1 cellular context compared by ENCODE assay signal in the genomic region with DNA sequence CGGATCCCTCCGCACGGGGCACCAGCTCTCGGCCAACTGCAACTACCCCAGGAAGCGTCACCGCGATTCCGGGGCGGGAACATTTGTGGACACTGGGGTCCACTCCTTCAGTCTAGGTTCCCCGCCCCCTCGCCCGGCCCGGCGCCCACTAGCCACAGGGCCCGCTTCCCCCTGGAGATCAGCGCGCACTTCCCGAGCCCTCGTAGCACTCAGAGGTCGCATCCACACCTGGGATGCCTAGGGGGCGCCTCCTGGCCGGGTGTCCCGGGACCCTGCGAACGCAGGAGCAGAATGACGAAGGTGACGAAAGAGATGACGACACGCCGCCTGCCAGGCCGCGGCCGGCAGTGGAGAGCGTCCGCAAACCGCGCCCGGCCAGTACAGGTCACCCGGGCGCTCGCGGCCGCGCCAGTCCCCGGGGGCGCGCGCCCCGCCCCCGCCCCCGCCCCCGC.
TF ChIP-seq lines count a peak whose summit lies in the region.

No MANE protein-coding gene starts in this region.

TF ChIP-seq in GM12878, 131 proteins besides CTCF, POLR2A, EP300 and RAD21 (continued from another document):
- TF ChIP-seq, protein P1, sequence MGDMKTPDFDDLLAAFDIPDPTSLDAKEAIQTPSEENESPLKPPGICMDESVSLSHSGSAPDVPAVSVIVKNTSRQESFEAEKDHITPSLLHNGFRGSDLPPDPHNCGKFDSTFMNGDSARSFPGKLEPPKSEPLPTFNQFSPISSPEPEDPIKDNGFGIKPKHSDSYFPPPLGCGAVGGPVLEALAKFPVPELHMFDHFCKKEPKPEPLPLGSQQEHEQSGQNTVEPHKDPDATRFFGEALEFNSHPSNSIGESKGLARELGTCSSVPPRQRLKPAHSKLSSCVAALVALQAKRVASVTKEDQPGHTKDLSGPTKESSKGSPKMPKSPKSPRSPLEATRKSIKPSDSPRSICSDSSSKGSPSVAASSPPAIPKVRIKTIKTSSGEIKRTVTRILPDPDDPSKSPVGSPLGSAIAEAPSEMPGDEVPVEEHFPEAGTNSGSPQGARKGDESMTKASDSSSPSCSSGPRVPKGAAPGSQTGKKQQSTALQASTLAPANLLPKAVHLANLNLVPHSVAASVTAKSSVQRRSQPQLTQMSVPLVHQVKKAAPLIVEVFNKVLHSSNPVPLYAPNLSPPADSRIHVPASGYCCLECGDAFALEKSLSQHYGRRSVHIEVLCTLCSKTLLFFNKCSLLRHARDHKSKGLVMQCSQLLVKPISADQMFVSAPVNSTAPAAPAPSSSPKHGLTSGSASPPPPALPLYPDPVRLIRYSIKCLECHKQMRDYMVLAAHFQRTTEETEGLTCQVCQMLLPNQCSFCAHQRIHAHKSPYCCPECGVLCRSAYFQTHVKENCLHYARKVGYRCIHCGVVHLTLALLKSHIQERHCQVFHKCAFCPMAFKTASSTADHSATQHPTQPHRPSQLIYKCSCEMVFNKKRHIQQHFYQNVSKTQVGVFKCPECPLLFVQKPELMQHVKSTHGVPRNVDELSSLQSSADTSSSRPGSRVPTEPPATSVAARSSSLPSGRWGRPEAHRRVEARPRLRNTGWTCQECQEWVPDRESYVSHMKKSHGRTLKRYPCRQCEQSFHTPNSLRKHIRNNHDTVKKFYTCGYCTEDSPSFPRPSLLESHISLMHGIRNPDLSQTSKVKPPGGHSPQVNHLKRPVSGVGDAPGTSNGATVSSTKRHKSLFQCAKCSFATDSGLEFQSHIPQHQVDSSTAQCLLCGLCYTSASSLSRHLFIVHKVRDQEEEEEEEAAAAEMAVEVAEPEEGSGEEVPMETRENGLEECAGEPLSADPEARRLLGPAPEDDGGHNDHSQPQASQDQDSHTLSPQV (IDR thresholded peaks at IDR 0.05): no peak
- TF ChIP-seq RELA (IDR thresholded peaks at IDR 0.05; ENCODE audit: borderline replicate concordance, partially characterized antibody) (no peak), RUNX3 (IDR thresholded peaks at IDR 0.05; ENCODE audit: low read length) (peak; percentile 53; the same call in 1 of the 2 replicates), FOXM1 (IDR thresholded peaks at IDR 0.05; ENCODE audit: low read depth, low read length) (no peak), ZSCAN29 (IDR thresholded peaks at IDR 0.05) (no peak), ZNF217 (IDR thresholded peaks at IDR 0.05) (0 out of 2 replicates have a peak, but pooled peaks have one; percentile 49), ZNF384 (IDR thresholded peaks at IDR 0.05; ENCODE audit: borderline replicate concordance, low read depth, low read length) (no peak), ZNF24 (IDR thresholded peaks at IDR 0.05) (peak; percentile 39; the same call in 1 of the 2 replicates), NR2C1 (IDR thresholded peaks at IDR 0.05) (no peak), ATF7 (IDR thresholded peaks at IDR 0.05; ENCODE audit: low read depth) (peak; percentile 47; the same call in 1 of the 2 replicates), IRF4 (IDR thresholded peaks at IDR 0.05; ENCODE audit: low read depth, low read length) (no peak), TBL1XR1 (IDR thresholded peaks at IDR 0.05; ENCODE audit: low read depth, low read length) (0 out of 2 replicates have a peak, but pooled peaks have one; percentile 16), POU2F2 (IDR thresholded peaks at IDR 0.05; ENCODE audit: borderline replicate concordance, low read depth, low read length) (no peak), SUZ12 (IDR thresholded peaks at IDR 0.05; ENCODE audit: unreplicated experiment) (no peak), JUNB (IDR thresholded peaks at IDR 0.05) (no peak), POLR2AphosphoS2 (IDR thresholded peaks at IDR 0.05; ENCODE audit: low read depth, low read length) (no peak), EZH2 (IDR thresholded peaks at IDR 0.05; ENCODE audit: borderline replicate concordance, control insufficient read depth, low read depth, low read length) (no peak), WRNIP1 (IDR thresholded peaks at IDR 0.05; ENCODE audit: borderline replicate concordance, low read depth, low read length) (no peak)
- TF ChIP-seq, protein P2, sequence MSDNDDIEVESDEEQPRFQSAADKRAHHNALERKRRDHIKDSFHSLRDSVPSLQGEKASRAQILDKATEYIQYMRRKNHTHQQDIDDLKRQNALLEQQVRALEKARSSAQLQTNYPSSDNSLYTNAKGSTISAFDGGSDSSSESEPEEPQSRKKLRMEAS (IDR thresholded peaks at IDR 0.05; ENCODE audit: low read depth, low read length): 0 out of 2 replicates have a peak, but pooled peaks have one; percentile 35
- TF ChIP-seq, protein P3, sequence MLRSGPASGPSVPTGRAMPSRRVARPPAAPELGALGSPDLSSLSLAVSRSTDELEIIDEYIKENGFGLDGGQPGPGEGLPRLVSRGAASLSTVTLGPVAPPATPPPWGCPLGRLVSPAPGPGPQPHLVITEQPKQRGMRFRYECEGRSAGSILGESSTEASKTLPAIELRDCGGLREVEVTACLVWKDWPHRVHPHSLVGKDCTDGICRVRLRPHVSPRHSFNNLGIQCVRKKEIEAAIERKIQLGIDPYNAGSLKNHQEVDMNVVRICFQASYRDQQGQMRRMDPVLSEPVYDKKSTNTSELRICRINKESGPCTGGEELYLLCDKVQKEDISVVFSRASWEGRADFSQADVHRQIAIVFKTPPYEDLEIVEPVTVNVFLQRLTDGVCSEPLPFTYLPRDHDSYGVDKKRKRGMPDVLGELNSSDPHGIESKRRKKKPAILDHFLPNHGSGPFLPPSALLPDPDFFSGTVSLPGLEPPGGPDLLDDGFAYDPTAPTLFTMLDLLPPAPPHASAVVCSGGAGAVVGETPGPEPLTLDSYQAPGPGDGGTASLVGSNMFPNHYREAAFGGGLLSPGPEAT (IDR thresholded peaks at IDR 0.05; ENCODE audit: low read depth): no peak
- TF ChIP-seq, protein P4, sequence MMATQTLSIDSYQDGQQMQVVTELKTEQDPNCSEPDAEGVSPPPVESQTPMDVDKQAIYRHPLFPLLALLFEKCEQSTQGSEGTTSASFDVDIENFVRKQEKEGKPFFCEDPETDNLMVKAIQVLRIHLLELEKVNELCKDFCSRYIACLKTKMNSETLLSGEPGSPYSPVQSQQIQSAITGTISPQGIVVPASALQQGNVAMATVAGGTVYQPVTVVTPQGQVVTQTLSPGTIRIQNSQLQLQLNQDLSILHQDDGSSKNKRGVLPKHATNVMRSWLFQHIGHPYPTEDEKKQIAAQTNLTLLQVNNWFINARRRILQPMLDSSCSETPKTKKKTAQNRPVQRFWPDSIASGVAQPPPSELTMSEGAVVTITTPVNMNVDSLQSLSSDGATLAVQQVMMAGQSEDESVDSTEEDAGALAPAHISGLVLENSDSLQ (IDR thresholded peaks at IDR 0.05): no peak
- TF ChIP-seq, protein P5, sequence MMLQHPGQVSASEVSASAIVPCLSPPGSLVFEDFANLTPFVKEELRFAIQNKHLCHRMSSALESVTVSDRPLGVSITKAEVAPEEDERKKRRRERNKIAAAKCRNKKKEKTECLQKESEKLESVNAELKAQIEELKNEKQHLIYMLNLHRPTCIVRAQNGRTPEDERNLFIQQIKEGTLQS (IDR thresholded peaks at IDR 0.05; ENCODE audit: borderline replicate concordance, extremely low read depth, low read depth, low read length): no peak
- TF ChIP-seq, protein P6, sequence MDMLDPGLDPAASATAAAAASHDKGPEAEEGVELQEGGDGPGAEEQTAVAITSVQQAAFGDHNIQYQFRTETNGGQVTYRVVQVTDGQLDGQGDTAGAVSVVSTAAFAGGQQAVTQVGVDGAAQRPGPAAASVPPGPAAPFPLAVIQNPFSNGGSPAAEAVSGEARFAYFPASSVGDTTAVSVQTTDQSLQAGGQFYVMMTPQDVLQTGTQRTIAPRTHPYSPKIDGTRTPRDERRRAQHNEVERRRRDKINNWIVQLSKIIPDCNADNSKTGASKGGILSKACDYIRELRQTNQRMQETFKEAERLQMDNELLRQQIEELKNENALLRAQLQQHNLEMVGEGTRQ (IDR thresholded peaks at IDR 0.05; ENCODE audit: borderline replicate concordance, low read depth, low read length): no peak
- TF ChIP-seq, protein P7, sequence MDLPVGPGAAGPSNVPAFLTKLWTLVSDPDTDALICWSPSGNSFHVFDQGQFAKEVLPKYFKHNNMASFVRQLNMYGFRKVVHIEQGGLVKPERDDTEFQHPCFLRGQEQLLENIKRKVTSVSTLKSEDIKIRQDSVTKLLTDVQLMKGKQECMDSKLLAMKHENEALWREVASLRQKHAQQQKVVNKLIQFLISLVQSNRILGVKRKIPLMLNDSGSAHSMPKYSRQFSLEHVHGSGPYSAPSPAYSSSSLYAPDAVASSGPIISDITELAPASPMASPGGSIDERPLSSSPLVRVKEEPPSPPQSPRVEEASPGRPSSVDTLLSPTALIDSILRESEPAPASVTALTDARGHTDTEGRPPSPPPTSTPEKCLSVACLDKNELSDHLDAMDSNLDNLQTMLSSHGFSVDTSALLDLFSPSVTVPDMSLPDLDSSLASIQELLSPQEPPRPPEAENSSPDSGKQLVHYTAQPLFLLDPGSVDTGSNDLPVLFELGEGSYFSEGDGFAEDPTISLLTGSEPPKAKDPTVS (IDR thresholded peaks at IDR 0.05; ENCODE audit: low read depth, low read length): 0 out of 2 replicates have a peak, but pooled peaks have one; percentile 36
TF ChIP-seq in GM12878: peak in this region for 32.
